8 cellular contexts compared by ENCODE assay signal in the genomic region with DNA sequence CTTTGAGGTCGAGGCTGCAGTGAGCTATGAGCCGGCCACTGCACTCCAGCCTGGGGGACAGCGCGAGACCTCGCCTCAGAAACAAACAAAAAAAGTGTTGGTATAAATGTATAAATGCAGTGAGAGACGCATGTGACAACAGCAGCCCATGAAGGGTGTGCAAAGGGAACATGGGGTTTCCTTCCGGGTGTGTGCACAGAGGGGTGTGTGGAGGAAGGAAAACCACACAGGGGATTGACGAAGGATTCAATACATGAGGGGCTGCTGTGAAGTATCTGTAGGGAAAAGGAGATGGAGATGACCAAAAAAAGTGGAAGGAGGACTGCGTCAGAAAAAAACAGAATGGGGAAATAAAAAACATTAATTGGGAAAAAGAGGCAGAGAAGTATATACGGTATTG. TPM values are rescaled to one million over a fixed set of nuclear protein-coding genes. Genes with fewer than 3 reads are reported as not detected.
DNase-seq lines count a peak whose midpoint lies in the region; ATAC-seq and TF ChIP-seq lines count a peak whose summit lies in the region.

No MANE protein-coding gene starts in this region.

- TF ChIP-seq CTCF in A673 (conservative IDR thresholded peaks at IDR 0.05; ENCODE audit: low read depth, low read length) (no peak), brain microvascular endothelial cell (IDR thresholded peaks at IDR 0.05; ENCODE audit: low read depth, low read length, missing control alignments) (no peak)

- ATAC-seq in GM19455 (IDR thresholded peaks at IDR 0.05; ENCODE audit: unreplicated experiment), result no peak
- no peak for ATAC-seq in HG02884 (IDR thresholded peaks at IDR 0.05; ENCODE audit: unreplicated experiment)

- H3K36me3 ChIP-seq in A673 (ENCODE audit: insufficient read depth, low read length, poor library complexity, severe bottlenecking) (peaks cover 12% of the 10 kb centered on the region), brain microvascular endothelial cell (replicated peaks) (peaks cover 5% of the 10 kb centered on the region)

- in situ Hi-C loops in brain microvascular endothelial cell (cut with HindIII; ENCODE audit: low pct_ligation_motif_present, low sequenced_read_pairs), result no loop called here

- no peaks in the 10 kb centered on the region for H3K27me3 ChIP-seq in A673 (replicated peaks; ENCODE audit: insufficient read depth, low read depth, low read length, poor library complexity)
- H3K27me3 ChIP-seq in brain microvascular endothelial cell (replicated peaks), result no peaks in the 10 kb centered on the region
- H3K27me3 ChIP-seq in mononuclear cell (ENCODE audit: insufficient read depth, low read length), result peaks cover 2% of the 10 kb centered on the region

- intact Hi-C loops in A673 (cut with micrococcal nuclease; ENCODE audit: unreplicated experiment), result loop anchor here (10.0 kb wide), 1 partner anchor 294 kb away; no protein-coding TSS in a partner anchor

- TSS peak; percentile 41 for BruUV-seq in A673 (replicated peaks; lab: Mats Ljungman, UMichigan)

- POLR2A ChIA-PET in A673 (lab: Charles Lee; ENCODE audit: low non-redundant PET), result no interaction called here

- H3K4me3 ChIP-seq in A673 (ENCODE audit: low read depth, low read length, poor library complexity, severe bottlenecking), result peak overlapping the region; percentile 75
- H3K4me3 ChIP-seq in brain microvascular endothelial cell (ENCODE audit: low read depth, low read length), result peak overlapping the region; percentile 86
- H3K4me3 ChIP-seq in mononuclear cell (ENCODE audit: low read length), result peak overlapping the region; percentile 87

- no peak for DNase-seq in A673 (ENCODE audit: low spot score)
- DNase-seq in HT-29 (ENCODE audit: low spot score), result peak; percentile 20
- DNase-seq in brain microvascular endothelial cell, result no peak
- DNase-seq in NCI-H2171 treated with DMSO at 0.1 percent for 48 hours (lab: John Stamatoyannopoulos, UW), result no peak
- DNase-seq in hippocampal formation (lab: John Stamatoyannopoulos, UW), result no peak

- no peak overlapping the region for H3K27ac ChIP-seq in A673 (ENCODE audit: low read depth, low read length, poor library complexity, severe bottlenecking)
- H3K27ac ChIP-seq in brain microvascular endothelial cell, result no peak overlapping the region

- CTCF ChIA-PET in A673 (lab: Charles Lee), result no interaction called here

- H3K4me1 ChIP-seq in A673 (ENCODE audit: insufficient read depth, low read length, poor library complexity, severe bottlenecking), result peaks cover 6% of the 10 kb centered on the region
- H3K4me1 ChIP-seq in mononuclear cell (ENCODE audit: insufficient read depth, low read length), result peaks cover 28% of the 10 kb centered on the region

- H3K9me3 ChIP-seq in A673 (ENCODE audit: low read depth, low read length, poor library complexity, severe bottlenecking), result no peaks in the 10 kb centered on the region
- no peaks in the 10 kb centered on the region for H3K9me3 ChIP-seq in mononuclear cell (ENCODE audit: low read depth, low read length)

RNA-seq across cellular contexts. Expression of a gene that starts 1.1 kb away (rescaled TPM):
- 26.2 and 32.1 TPM in 2 replicates for total RNA-seq in A673 (2021)
- 17.1 and 23.1 TPM in 2 replicates for total RNA-seq in HT-29 (2014; rRNA removed; shearing (Covaris generic))
- total RNA-seq in mononuclear cell, result 7.8 TPM

RNA-seq across cellular contexts. Expression of a gene that starts 16.8 kb away (rescaled TPM):
- total RNA-seq in A673 (2021), result not detected in 2 replicates
- 0.39 and 0.64 TPM in 2 replicates for total RNA-seq in HT-29 (2014; rRNA removed; shearing (Covaris generic))
- total RNA-seq in mononuclear cell, result 0.10 TPM

RNA-seq across cellular contexts. Expression of a gene that starts 38.6 kb away (rescaled TPM):
- 85.7 and 89.1 TPM in 2 replicates for total RNA-seq in A673 (2021)
- total RNA-seq in HT-29 (2014; rRNA removed; shearing (Covaris generic)), result 91.2 and 101 TPM in 2 replicates
- total RNA-seq in mononuclear cell, result 92.4 TPM

RNA-seq across cellular contexts. Expression of a gene that starts 39.5 kb away (rescaled TPM):
- total RNA-seq in A673 (2021) (0.69 and 1.2 TPM in 2 replicates), mononuclear cell (not detected)
- not detected in 2 replicates for total RNA-seq in HT-29 (2014; rRNA removed; shearing (Covaris generic))

RNA-seq across cellular contexts. Expression of a gene that starts 48.2 kb away (rescaled TPM):
- total RNA-seq in A673 (2021), result not detected in 2 replicates
- total RNA-seq in HT-29 (2014; rRNA removed; shearing (Covaris generic)), result not detected in 2 replicates
- under 0.01 TPM for total RNA-seq in mononuclear cell
